8 cellular contexts compared by ENCODE assay signal in genomic region chr9:81689093-81689342, GRCh38. TPM values are rescaled to one million over a fixed set of nuclear protein-coding genes. Genes with fewer than 3 reads are reported as not detected.
DNase-seq lines count a peak whose midpoint lies in the region; ATAC-seq and TF ChIP-seq lines count a peak whose summit lies in the region.
"Not testable (repeated sequence)": the region's sequence is repeated elsewhere in the genome, so short reads cannot be mapped to it uniquely, and the experiment has no call there.

No MANE protein-coding gene starts in this region.

- H3K4me3 ChIP-seq in AG04450 (ENCODE audit: low read depth, low read length) (peak overlapping the region; percentile 86), body of pancreas (peak overlapping the region; percentile 57 to 84), fibroblast of the aortic adventitia (ENCODE audit: low read depth, low read length) (peak overlapping the region; percentile 84), skeletal muscle satellite cell (ENCODE audit: low read length) (peak overlapping the region; percentile 81)

- peaks cover 29% of the 10 kb centered on the region for H3K27me3 Mint-ChIP-seq in T-helper 2 cell treated with Interferon-gamma antibody and Interleukin-4, amounts not matched to agents 5 μg/mL and 100 μg/mL, for 36 hours (ENCODE audit: low read depth)

- POLR2A ChIA-PET in AG04450 (lab: Yijun Ruan, JAX) = interaction anchor here (1.0 to 1.9 kb wide), 4 partner anchors 49 to 918 kb away, joined by 3 to 7 read pairs (median 5); no protein-coding TSS in a partner anchor

- peak overlapping the region; percentile 79 for H3K27ac Mint-ChIP-seq in T-helper 2 cell treated with Interferon-gamma antibody and Interleukin-4, amounts not matched to agents 5 μg/mL and 100 μg/mL, for 36 hours

- intact Hi-C loops in body of pancreas (cut with DNase I) = not testable (repeated sequence)

- not testable (repeated sequence) for DNase-seq in AG04450 (ENCODE audit: low read depth, low spot score); body of pancreas; fibroblast of the aortic adventitia (ENCODE audit: low read depth)
- DNase-seq in T-helper 2 cell treated with Interferon-gamma antibody and Interleukin-4, amounts not matched to agents 5 μg/mL and 100 μg/mL, for 36 hours (ENCODE audit: low spot score) = peak; percentile 5
- DNase-seq in mesenteric fat pad (ENCODE audit: low spot score) = peak; percentile 92

- H3K27ac ChIP-seq in AG04450 (ENCODE audit: low read depth, low read length) (peak overlapping the region; percentile 71), body of pancreas (peak overlapping the region; percentile 82 to 92 (median 88))

- TF ChIP-seq CTCF in AG04450 (IDR thresholded peaks at IDR 0.05; ENCODE audit: low read depth, low read length); body of pancreas (IDR thresholded peaks at IDR 0.05); fibroblast of the aortic adventitia (IDR thresholded peaks at IDR 0.05; ENCODE audit: insufficient read depth, low read length): not testable (repeated sequence)

- peak overlapping the region; percentile 78 for H3K9ac ChIP-seq in skeletal muscle satellite cell (ENCODE audit: low read depth, low read length)

- peak; percentile 3 for ATAC-seq in GM21390 (IDR thresholded peaks at IDR 0.05; ENCODE audit: unreplicated experiment)
- peak; percentile 30 for ATAC-seq in HG03439 (IDR thresholded peaks at IDR 0.05; ENCODE audit: unreplicated experiment)
- peak; percentile 4 for ATAC-seq in body of pancreas

- not testable (repeated sequence) for H3K9me3 ChIP-seq in AG04450 (ENCODE audit: control insufficient read depth, insufficient read depth, low read length); body of pancreas; skeletal muscle satellite cell (replicated peaks; ENCODE audit: low read length)

- peak overlapping the region; percentile 78 for H3K4me2 ChIP-seq in skeletal muscle satellite cell (ENCODE audit: low read length)

- 0% methylated on average over 17 to 18 of the region's 21 CpGs for WGBS in body of pancreas, 2 donors

- CTCF ChIA-PET in AG04450 (lab: Charles Lee) = interaction anchor here (0.6 kb wide), 2 partner anchors 266 to 773 kb away, joined by 3 to 4 read pairs; no protein-coding TSS in a partner anchor

- H3K36me3 ChIP-seq in body of pancreas (replicated peaks in 1 of 2; ENCODE audit: insufficient read depth in 1 of 2, low read depth in 2 of 2); skeletal muscle satellite cell (ENCODE audit: insufficient read depth, low read length): not testable (repeated sequence)

- peak overlapping the region; percentile 81 for H3K4me3 Mint-ChIP-seq in T-helper 2 cell treated with Interferon-gamma antibody and Interleukin-4, amounts not matched to agents 5 μg/mL and 100 μg/mL, for 36 hours

- H3K27me3 ChIP-seq in AG04450 (ENCODE audit: control insufficient read depth, insufficient read depth, low read length); body of pancreas; skeletal muscle satellite cell (ENCODE audit: control insufficient read depth, insufficient read depth, low read length): not testable (repeated sequence)

- not testable (repeated sequence) for TF ChIP-seq POLR2A in body of pancreas (IDR thresholded peaks at IDR 0.05)

- not testable (repeated sequence) for H3K4me1 Mint-ChIP-seq in T-helper 2 cell treated with Interferon-gamma antibody and Interleukin-4, amounts not matched to agents 5 μg/mL and 100 μg/mL, for 36 hours (ENCODE audit: low read depth)

- not testable (repeated sequence) for H3K36me3 Mint-ChIP-seq in T-helper 2 cell treated with Interferon-gamma antibody and Interleukin-4, amounts not matched to agents 5 μg/mL and 100 μg/mL, for 36 hours (ENCODE audit: low read depth)

- not testable (repeated sequence) for H3K9me3 Mint-ChIP-seq in T-helper 2 cell treated with Interferon-gamma antibody and Interleukin-4, amounts not matched to agents 5 μg/mL and 100 μg/mL, for 36 hours

- H3K4me1 ChIP-seq in body of pancreas (peaks cover 36% of the 10 kb centered on the region), skeletal muscle satellite cell (ENCODE audit: control insufficient read depth, insufficient read depth, low read length) (peaks cover 17% of the 10 kb centered on the region)

RNA-seq across cellular contexts. Expression of gene TLE1, which starts 0.3 kb away (rescaled TPM):
- 42.8 and 44.0 TPM in 2 replicates for polyA plus RNA-seq in AG04450 (2011; rRNA removed)
- 47.7 and 60.4 TPM in 2 replicates for polyA minus RNA-seq in AG04450 (2011; rRNA and poly(A)+ RNA removed)
- total RNA-seq in body of pancreas (10 to 100 TPM; 49.5 to 58.3 TPM), fibroblast of the aortic adventitia (ENCODE audit: low replicate concordance) (33.4 and 49.5 TPM in 2 replicates), mesenteric fat pad (115 TPM)
- total RNA-seq in skeletal muscle satellite cell (2012; rRNA removed) = 8.9 and 14.4 TPM in 2 replicates
